ENCODE assay signal across 7 cellular contexts in genomic region chr11:20397281-20397680, GRCh38. TPM values are rescaled to one million over a fixed set of nuclear protein-coding genes. Genes with fewer than 3 reads are reported as not detected.
DNase-seq lines count a peak whose midpoint lies in the region; ATAC-seq and TF ChIP-seq lines count a peak whose summit lies in the region.

No MANE protein-coding gene starts in this region.

- H3K36me3 ChIP-seq in ascending aorta: peaks cover 5 to 41% of the 10 kb centered on the region in 2 donors

- H3K27me3 ChIP-seq in ascending aorta: no peaks in the 10 kb centered on the region

- DNase-seq in DMS53 treated with DMSO at 0.1 percent for 48 hours (lab: John Stamatoyannopoulos, UW; ENCODE audit: unreplicated experiment) (peak; percentile 44), NCI-H510A (lab: John Stamatoyannopoulos, UW) (peak; percentile 9), ascending aorta (ENCODE audit: low spot score in 2 of 2) (no peak), kidney tubule cell (ENCODE audit: low spot score) (peak; percentile 75), T-helper 9 cell (no peak)

- peak in 2 of 3 experiments; percentile 11 to 26 for TF ChIP-seq CTCF in ascending aorta (IDR thresholded peaks at IDR 0.05)

- intact Hi-C loops in ascending aorta (cut with DNase I): no loop called here

- H3K27ac ChIP-seq in ascending aorta: no peak overlapping the region

- no peaks in the 10 kb centered on the region for H3K4me1 ChIP-seq in ascending aorta

- no peaks in the 10 kb centered on the region for H3K9me3 ChIP-seq in ascending aorta

- peak; percentile 96 for ATAC-seq in GM19351 (IDR thresholded peaks at IDR 0.05; ENCODE audit: unreplicated experiment)
- peak; percentile 83 for ATAC-seq in HG03280 (IDR thresholded peaks at IDR 0.05; ENCODE audit: unreplicated experiment)

- no peak overlapping the region for H3K4me3 ChIP-seq in ascending aorta

RNA-seq across cellular contexts. Expression of gene PRMT3, which starts 9.8 kb away (rescaled TPM):
- 1.2 TPM for total RNA-seq in ascending aorta

RNA-seq across cellular contexts. Expression of gene HTATIP2, which starts 33.8 kb away (rescaled TPM):
- total RNA-seq in ascending aorta: 34.6 TPM

Comparison
In these comparisons a context has a peak if more than half of its experiments do, and no peak if none do; other contexts are left out.
1. DNase-seq: peak in DMS53 treated with DMSO at 0.1 percent for 48 hours (single experiment), NCI-H510A (single experiment) and kidney tubule cell (single experiment); none in ascending aorta (0 of 2) and T-helper 9 cell (single experiment).